21 cellular contexts compared by ENCODE assay signal in the genomic region with DNA sequence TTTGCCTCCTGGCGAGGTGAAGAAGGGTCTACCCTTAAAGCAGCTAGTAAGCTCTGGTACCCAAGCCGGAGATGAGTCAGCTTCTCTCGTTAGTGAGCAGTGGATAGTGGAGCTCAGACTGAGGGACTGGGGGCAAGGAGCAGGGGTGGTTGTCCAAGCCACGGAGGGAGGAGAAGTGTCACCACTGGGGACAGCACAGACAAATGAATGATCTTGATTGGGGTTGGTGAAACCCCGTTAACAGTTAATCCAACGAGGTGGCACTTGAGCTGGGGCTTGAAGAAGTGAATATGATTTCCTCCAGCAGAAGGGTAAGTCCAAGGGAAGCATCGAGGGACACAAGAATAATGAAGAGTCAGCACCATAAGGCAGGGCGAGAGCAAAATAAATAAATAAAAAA. TPM values are rescaled to one million over a fixed set of nuclear protein-coding genes. Genes with fewer than 3 reads are reported as not detected.
DNase-seq lines count a peak whose midpoint lies in the region; ATAC-seq, FAIRE-seq and TF ChIP-seq lines count a peak whose summit lies in the region.
"Had no signal": no experiment of that assay in that cellular context is flagged by ENCODE, and none has a peak within 500 bp of the region (broad histone marks: within the 10 kb centered on the region; RNA-seq: fewer than 3 reads in every experiment).

No MANE protein-coding gene starts in this region.

- H3K9me3 ChIP-seq in RWPE2 (ENCODE audit: severe bottlenecking) = no peaks in the 10 kb centered on the region
- H3K9me3 ChIP-seq: left lung had no signal

- H3K27me3 Mint-ChIP-seq in stimulated activated naive CD8-positive, alpha-beta T cell treated with anti-CD3 and anti-CD28 coated beads, Interleukin-15, Interleukin-2, amounts not matched to agents 100 ng/mL and 50 ng/mL, for 24 hours = no peaks in the 10 kb centered on the region
- H3K27me3 Mint-ChIP-seq: activated CD4-positive, alpha-beta memory T cell treated with anti-CD3 and anti-CD28 coated beads for 36 hours had no signal

- H3K4me1 Mint-ChIP-seq in stimulated activated naive CD8-positive, alpha-beta T cell treated with anti-CD3 and anti-CD28 coated beads, Interleukin-15, Interleukin-2, amounts not matched to agents 100 ng/mL and 50 ng/mL, for 24 hours (ENCODE audit: low read depth) = peaks cover 64% of the 10 kb centered on the region

- no peak for DNase-seq in stimulated activated naive CD8-positive, alpha-beta T cell treated with anti-CD3 and anti-CD28 coated beads, Interleukin-15, Interleukin-2, amounts not matched to agents 100 U/mL and 50 U/mL, for 24 hours
- DNase-seq in RWPE2 (ENCODE audit: low spot score) (no peak), urothelium cell line (ENCODE audit: low spot score) (peak; percentile 33), DMS 273 treated with DMSO at 0.1 percent for 48 hours (lab: John Stamatoyannopoulos, UW) (no peak), germinal center (ENCODE audit: low spot score) (no peak), NCI-H1105 (lab: John Stamatoyannopoulos, UW) (no peak)
- DNase-seq: activated CD4-positive, alpha-beta memory T cell treated with anti-CD3 and anti-CD28 coated beads for 36 hours; activated effector memory CD4-positive, alpha-beta T cell treated with Interleukin-2 at 50 U/mL for 16 hours; KG1; left lung; NCI-H1092 treated with DMSO at 0.1 percent for 48 hours; stimulated activated CD4-positive, alpha-beta T cell treated with anti-CD3 and anti-CD28 coated beads, Interleukin-4, amount 100 ng/mL, for 4 hours; stimulated activated CD8-positive, alpha-beta memory T cell treated with anti-CD3 and anti-CD28 coated beads, Interleukin-4, amount 100 ng/mL, for 48 hours had no signal

- no peak for ATAC-seq in stimulated activated naive CD8-positive, alpha-beta T cell treated with anti-CD3 and anti-CD28 coated beads, Interleukin-15, Interleukin-2, amounts not matched to agents 100 U/mL and 50 U/mL, for 24 hours
- ATAC-seq in RWPE2 (ENCODE audit: low read depth) = no peak
- ATAC-seq in esophagus mucosa = peak; percentile 19
- ATAC-seq: left lung, Panc1 had no signal

- no peaks in the 10 kb centered on the region for H3K36me3 ChIP-seq in RWPE2 (ENCODE audit: low read depth)
- H3K36me3 ChIP-seq: left lung had no signal

- no peaks in the 10 kb centered on the region for H3K9me3 Mint-ChIP-seq in stimulated activated naive CD8-positive, alpha-beta T cell treated with anti-CD3 and anti-CD28 coated beads, Interleukin-15, Interleukin-2, amounts not matched to agents 100 ng/mL and 50 ng/mL, for 24 hours
- H3K9me3 Mint-ChIP-seq: activated CD4-positive, alpha-beta memory T cell treated with anti-CD3 and anti-CD28 coated beads for 36 hours had no signal

- no peak for FAIRE-seq in urothelium cell line (lab: Jason Lieb, UNC)
- FAIRE-seq: D721Med, frontal cortex, G401.6 had no signal

- H3K4me3 ChIP-seq in RWPE2 (ENCODE audit: severe bottlenecking) = no peak overlapping the region
- H3K4me3 ChIP-seq: coronary artery, left lung, SK-N-MC had no signal

- peak overlapping the region; percentile 53 for H3K27ac Mint-ChIP-seq in stimulated activated naive CD8-positive, alpha-beta T cell treated with anti-CD3 and anti-CD28 coated beads, Interleukin-15, Interleukin-2, amounts not matched to agents 100 ng/mL and 50 ng/mL, for 24 hours
- H3K27ac Mint-ChIP-seq: activated CD4-positive, alpha-beta memory T cell treated with anti-CD3 and anti-CD28 coated beads for 36 hours had no signal

- H3K36me3 Mint-ChIP-seq in stimulated activated naive CD8-positive, alpha-beta T cell treated with anti-CD3 and anti-CD28 coated beads, Interleukin-15, Interleukin-2, amounts not matched to agents 100 ng/mL and 50 ng/mL, for 24 hours (ENCODE audit: low read depth) = peaks cover 48% of the 10 kb centered on the region

- no peak overlapping the region for H3K4me3 Mint-ChIP-seq in stimulated activated naive CD8-positive, alpha-beta T cell treated with anti-CD3 and anti-CD28 coated beads, Interleukin-15, Interleukin-2, amounts not matched to agents 100 ng/mL and 50 ng/mL, for 24 hours
- H3K4me3 Mint-ChIP-seq: activated CD4-positive, alpha-beta memory T cell treated with anti-CD3 and anti-CD28 coated beads for 36 hours had no signal

- no peaks in the 10 kb centered on the region for H3K27me3 ChIP-seq in RWPE2 (ENCODE audit: insufficient read depth, poor library complexity, severe bottlenecking)
- H3K27me3 ChIP-seq: left lung had no signal

- H3K4me1 ChIP-seq in RWPE2 (ENCODE audit: insufficient read depth, poor library complexity, severe bottlenecking) = peaks cover 38% of the 10 kb centered on the region

- no peak for TF ChIP-seq CTCF in RWPE2 (IDR thresholded peaks at IDR 0.05; ENCODE audit: poor library complexity, severe bottlenecking)

- peak overlapping the region; percentile 5 for H3K27ac ChIP-seq in RWPE2 (ENCODE audit: poor library complexity, severe bottlenecking)
- H3K27ac ChIP-seq: coronary artery, SK-N-MC had no signal

RNA-seq across cellular contexts. Expression of a gene that starts 43.0 kb away (rescaled TPM):
- 22.1 TPM for total RNA-seq in esophagus mucosa
